34 cellular contexts compared by ENCODE assay signal in genomic region chr2:28312307-28313278, GRCh38.
DNase-seq lines count a peak whose midpoint lies in the region; ATAC-seq, FAIRE-seq and TF ChIP-seq lines count a peak whose summit lies in the region.
"Had no signal": no experiment of that assay in that cellular context is flagged by ENCODE, and none has a peak within 500 bp of the region (broad histone marks: within the 10 kb centered on the region; RNA-seq: fewer than 3 reads in every experiment).

No MANE protein-coding gene starts in this region.

- no peaks in the 10 kb centered on the region for H3K9me2 ChIP-seq in GM23248 (ENCODE audit: insufficient read depth)

- H3K36me3 ChIP-seq in GM23248 (ENCODE audit: low read depth), result no peaks in the 10 kb centered on the region
- H3K36me3 ChIP-seq: transverse colon had no signal

- no peak overlapping the region for H2AFZ ChIP-seq in GM23248

- H3K4me2 ChIP-seq in GM23248 (ENCODE audit: unreplicated experiment), result no peak overlapping the region

- H3K27ac Mint-ChIP-seq in activated T-cell treated with anti-CD3 and anti-CD28 coated beads, Interleukin-2, amount 50 U/mL, for 72 hours, result peak overlapping the region; percentile 40
- no peak overlapping the region for H3K27ac Mint-ChIP-seq in activated T-cell treated with anti-CD3 and anti-CD28 coated beads, Interleukin-2, amount 50 U/mL, for 24 hours
- H3K27ac Mint-ChIP-seq in activated T-helper 2 cell treated with anti-CD3 and anti-CD28 coated beads, Interferon-gamma antibody, Interleukin-2, Interleukin-4, amounts not matched to agents 10 μg/mL and 5 μg/mL and 100 μg/mL, durations not matched to agents 14 hours and 24 hours and 36 hours, result peak overlapping the region; percentile 48
- H3K27ac Mint-ChIP-seq in stimulated activated effector memory CD8-positive, alpha-beta T cell treated with anti-CD3 and anti-CD28 coated beads, Interleukin-12 subunit alpha, Interleukin-12 subunit beta, amount 100 ng/mL, for 72 hours, result peak overlapping the region; percentile 74

- H3K9me3 Mint-ChIP-seq in activated T-cell treated with anti-CD3 and anti-CD28 coated beads, Interleukin-2, amount 50 U/mL, for 72 hours, result no peaks in the 10 kb centered on the region
- no peaks in the 10 kb centered on the region for H3K9me3 Mint-ChIP-seq in activated T-cell treated with anti-CD3 and anti-CD28 coated beads, Interleukin-2, amount 50 U/mL, for 24 hours
- H3K9me3 Mint-ChIP-seq in activated T-helper 2 cell treated with anti-CD3 and anti-CD28 coated beads, Interferon-gamma antibody, Interleukin-2, Interleukin-4, amounts not matched to agents 10 μg/mL and 5 μg/mL and 100 μg/mL, durations not matched to agents 14 hours and 24 hours and 36 hours, result no peaks in the 10 kb centered on the region
- H3K9me3 Mint-ChIP-seq in stimulated activated effector memory CD8-positive, alpha-beta T cell treated with anti-CD3 and anti-CD28 coated beads, Interleukin-12 subunit alpha, Interleukin-12 subunit beta, amount 100 ng/mL, for 72 hours, result no peaks in the 10 kb centered on the region
- H3K9me3 Mint-ChIP-seq: IgD-negative memory B cell, neural crest cell had no signal

- no peak for FAIRE-seq in GM12892 (lab: Jason Lieb, UNC)
- FAIRE-seq: endometrium had no signal

- intact Hi-C loops in activated T-helper 2 cell treated with anti-CD3 and anti-CD28 coated beads, Interferon-gamma antibody, Interleukin-2, Interleukin-4, amounts not matched to agents 10 μg/mL and 5 μg/mL and 100 μg/mL, durations not matched to agents 14 hours and 24 hours and 36 hours (cut with micrococcal nuclease), result no loop called here

- peak in 1 of 2 donors; percentile 80 for ATAC-seq in activated T-cell treated with anti-CD3 and anti-CD28 coated beads, Interleukin-2, amount 50 U/mL, for 72 hours (replicated peaks in 1 of 2)
- ATAC-seq in stimulated activated effector memory CD8-positive, alpha-beta T cell treated with anti-CD3 and anti-CD28 coated beads, Interleukin-12 subunit alpha, Interleukin-12 subunit beta, amount 100 ng/mL, for 72 hours, result peak; percentile 84
- ATAC-seq: body of pancreas, foreskin keratinocyte, sciatic nerve had no signal

- TF ChIP-seq POLR2A in GM12892 (IDR thresholded peaks at IDR 0.05; ENCODE audit: low read depth, low read length), result no peak

- no peaks in the 10 kb centered on the region for H3K9me3 ChIP-seq in GM23248 (ENCODE audit: low read depth)
- H3K9me3 ChIP-seq: adrenal gland, body of pancreas, esophagus squamous epithelium, transverse colon had no signal

- peaks cover 1 to 11% of the 10 kb centered on the region in 2 donors for H3K36me3 Mint-ChIP-seq in activated T-cell treated with anti-CD3 and anti-CD28 coated beads, Interleukin-2, amount 50 U/mL, for 72 hours (ENCODE audit: insufficient read depth in 2 of 2)
- H3K36me3 Mint-ChIP-seq in activated T-cell treated with anti-CD3 and anti-CD28 coated beads, Interleukin-2, amount 50 U/mL, for 24 hours (ENCODE audit: low read depth), result peaks cover 18% of the 10 kb centered on the region
- H3K36me3 Mint-ChIP-seq in activated T-helper 2 cell treated with anti-CD3 and anti-CD28 coated beads, Interferon-gamma antibody, Interleukin-2, Interleukin-4, amounts not matched to agents 10 μg/mL and 5 μg/mL and 100 μg/mL, durations not matched to agents 14 hours and 24 hours and 36 hours (ENCODE audit: low read depth), result peaks cover 16% of the 10 kb centered on the region
- peaks cover 47% of the 10 kb centered on the region for H3K36me3 Mint-ChIP-seq in stimulated activated effector memory CD8-positive, alpha-beta T cell treated with anti-CD3 and anti-CD28 coated beads, Interleukin-12 subunit alpha, Interleukin-12 subunit beta, amount 100 ng/mL, for 72 hours

- H3K9ac ChIP-seq in GM23248, result no peak overlapping the region

- no peaks in the 10 kb centered on the region for H3F3A ChIP-seq in GM23248 (ENCODE audit: insufficient read depth)

- no peaks in the 10 kb centered on the region for H4K20me1 ChIP-seq in GM23248 (ENCODE audit: insufficient read depth)

- H3K27me3 ChIP-seq in GM23248 (replicated peaks; ENCODE audit: insufficient read depth), result no peaks in the 10 kb centered on the region
- H3K27me3 ChIP-seq: adrenal gland, body of pancreas, esophagus squamous epithelium, foreskin keratinocyte, transverse colon had no signal

- 0 out of 2 replicates have a peak, but pooled peaks cover 5% of the 10 kb centered on the region for H3K4me1 ChIP-seq in GM23248 (ENCODE audit: insufficient read depth)
- H3K4me1 ChIP-seq: body of pancreas, transverse colon had no signal

- H3K27ac ChIP-seq in caudate nucleus (ENCODE audit: low read depth, low read length) (no peak overlapping the region), GM23248 (no peak overlapping the region)
- H3K27ac ChIP-seq: body of pancreas, C4-2B, foreskin keratinocyte, transverse colon had no signal

- peaks cover 15% of the 10 kb centered on the region for H3K4me1 Mint-ChIP-seq in activated T-cell treated with anti-CD3 and anti-CD28 coated beads, Interleukin-2, amount 50 U/mL, for 72 hours (ENCODE audit: low read depth)
- H3K4me1 Mint-ChIP-seq in activated T-cell treated with anti-CD3 and anti-CD28 coated beads, Interleukin-2, amount 50 U/mL, for 24 hours (ENCODE audit: low read depth), result peaks cover 5% of the 10 kb centered on the region
- H3K4me1 Mint-ChIP-seq in activated T-helper 2 cell treated with anti-CD3 and anti-CD28 coated beads, Interferon-gamma antibody, Interleukin-2, Interleukin-4, amounts not matched to agents 10 μg/mL and 5 μg/mL and 100 μg/mL, durations not matched to agents 14 hours and 24 hours and 36 hours (ENCODE audit: low read depth), result peaks cover 8% of the 10 kb centered on the region
- peaks cover 26% of the 10 kb centered on the region for H3K4me1 Mint-ChIP-seq in stimulated activated effector memory CD8-positive, alpha-beta T cell treated with anti-CD3 and anti-CD28 coated beads, Interleukin-12 subunit alpha, Interleukin-12 subunit beta, amount 100 ng/mL, for 72 hours
- H3K4me1 Mint-ChIP-seq: IgD-negative memory B cell had no signal

- WGBS in GM23248 (ENCODE audit: low coverage in 1 of 2, low lambda C conversion rate in 2 of 2, missing lambda C conversion rate in 2 of 2), 2 experiments, result 93 to 95% methylated on average over 7 of the region's 7 CpGs

- no peaks in the 10 kb centered on the region for H3K79me2 ChIP-seq in GM23248 (ENCODE audit: insufficient read depth)

- H3K4me3 Mint-ChIP-seq in activated T-cell treated with anti-CD3 and anti-CD28 coated beads, Interleukin-2, amount 50 U/mL, for 72 hours, result peak overlapping the region in 1 of 2 donors; percentile 30
- no peak overlapping the region for H3K4me3 Mint-ChIP-seq in activated T-cell treated with anti-CD3 and anti-CD28 coated beads, Interleukin-2, amount 50 U/mL, for 24 hours
- H3K4me3 Mint-ChIP-seq in activated T-helper 2 cell treated with anti-CD3 and anti-CD28 coated beads, Interferon-gamma antibody, Interleukin-2, Interleukin-4, amounts not matched to agents 10 μg/mL and 5 μg/mL and 100 μg/mL, durations not matched to agents 14 hours and 24 hours and 36 hours (ENCODE audit: low read depth), result no peak overlapping the region
- no peak overlapping the region for H3K4me3 Mint-ChIP-seq in stimulated activated effector memory CD8-positive, alpha-beta T cell treated with anti-CD3 and anti-CD28 coated beads, Interleukin-12 subunit alpha, Interleukin-12 subunit beta, amount 100 ng/mL, for 72 hours
- H3K4me3 Mint-ChIP-seq: IgD-negative memory B cell, neural crest cell had no signal

- no peak for DNase-seq in activated T-cell treated with anti-CD3 and anti-CD28 coated beads, Interleukin-2, amount 50 U/mL, for 72 hours
- no peak for DNase-seq in activated T-cell treated with anti-CD3 and anti-CD28 coated beads, Interleukin-2, amount 50 U/mL, for 24 hours
- DNase-seq in activated T-helper 2 cell treated with anti-CD3 and anti-CD28 coated beads, Interferon-gamma antibody, Interleukin-2, Interleukin-4, amounts not matched to agents 10 μg/mL and 5 μg/mL and 100 μg/mL, durations not matched to agents 14 hours and 24 hours and 36 hours (ENCODE audit: low spot score), result no peak
- DNase-seq in kidney tubule cell (ENCODE audit: low spot score) (peak; percentile 26), caudate nucleus (lab: John Stamatoyannopoulos, UW) (no peak), GM12892 (ENCODE audit: insufficient read length) (no peak), GM23248 (no peak)
- DNase-seq in stimulated activated effector memory CD8-positive, alpha-beta T cell treated with anti-CD3 and anti-CD28 coated beads, Interleukin-12 subunit alpha, Interleukin-12 subunit beta, amount 100 ng/mL, for 72 hours (ENCODE audit: low spot score in 2 of 2), result no peak
- DNase-seq: 8988T; activated CD4-positive, alpha-beta T cell treated with anti-CD3 and anti-CD28 coated beads for 4 hours; activated T-cell treated with anti-CD3 and anti-CD28 coated beads, Interleukin-2, amount 50 U/mL, for 1 hour; adrenal gland; body of pancreas; Calu3; cerebellar nuclear complex; DMS79; esophagus squamous epithelium; GDM1; hippocampal formation; NCI-H1436; NCI-H2081; NCI-H2227 treated with DMSO at 0.1 percent for 48 hours; NCI-H526; NK-92 treated with Interleukin-12 subunit alpha and Interleukin-12 subunit beta, amount 100 ng/mL, for 24 hours; SHP77; stimulated activated CD4-positive, alpha-beta T cell treated with anti-CD3 and anti-CD28 coated beads, Interleukin-12 subunit alpha, Interleukin-12 subunit beta, amount 100 ng/mL, for 4 hours; stimulated activated CD4-positive, alpha-beta T cell treated with anti-CD3 and anti-CD28 coated beads, Interleukin-4, amount 100 ng/mL, for 1 hour; transverse colon had no signal

- in situ Hi-C loops in GM23248 (cut with MboI), result no loop called here

- no peak overlapping the region for H3K4me3 ChIP-seq in GM23248
- H3K4me3 ChIP-seq: adrenal gland, body of pancreas, esophagus squamous epithelium, transverse colon had no signal

- no peaks in the 10 kb centered on the region for H3K27me3 Mint-ChIP-seq in activated T-cell treated with anti-CD3 and anti-CD28 coated beads, Interleukin-2, amount 50 U/mL, for 72 hours (ENCODE audit: low read depth)
- H3K27me3 Mint-ChIP-seq in activated T-cell treated with anti-CD3 and anti-CD28 coated beads, Interleukin-2, amount 50 U/mL, for 24 hours, result no peaks in the 10 kb centered on the region
- H3K27me3 Mint-ChIP-seq in activated T-helper 2 cell treated with anti-CD3 and anti-CD28 coated beads, Interferon-gamma antibody, Interleukin-2, Interleukin-4, amounts not matched to agents 10 μg/mL and 5 μg/mL and 100 μg/mL, durations not matched to agents 14 hours and 24 hours and 36 hours (ENCODE audit: low read depth), result no peaks in the 10 kb centered on the region
- H3K27me3 Mint-ChIP-seq: IgD-negative memory B cell had no signal
